9 cellular contexts compared by ENCODE assay signal in genomic region chr14:60166144-60166543, GRCh38.
DNase-seq lines count a peak whose midpoint lies in the region; ATAC-seq lines count a peak whose summit lies in the region.
"Had no signal": no experiment of that assay in that cellular context is flagged by ENCODE, and none has a peak within 500 bp of the region (broad histone marks: within the 10 kb centered on the region; RNA-seq: fewer than 3 reads in every experiment).

No MANE protein-coding gene starts in this region.

- peak; percentile 27 for ATAC-seq in stimulated activated effector memory CD8-positive, alpha-beta T cell treated with anti-CD3 and anti-CD28 coated beads, Interleukin-12 subunit alpha, Interleukin-12 subunit beta, amount 100 ng/mL, for 72 hours
- no peak for ATAC-seq in GM18867 (IDR thresholded peaks at IDR 0.05; ENCODE audit: unreplicated experiment)

- peaks cover 17% of the 10 kb centered on the region for H3K36me3 Mint-ChIP-seq in T-helper 2 cell treated with Interferon-gamma antibody and Interleukin-4, amounts not matched to agents 5 μg/mL and 100 μg/mL, for 36 hours (ENCODE audit: low read depth)
- peaks cover 27% of the 10 kb centered on the region for H3K36me3 Mint-ChIP-seq in stimulated activated effector memory CD8-positive, alpha-beta T cell treated with anti-CD3 and anti-CD28 coated beads, Interleukin-12 subunit alpha, Interleukin-12 subunit beta, amount 100 ng/mL, for 72 hours

- H3K27ac Mint-ChIP-seq in T-helper 2 cell treated with Interferon-gamma antibody and Interleukin-4, amounts not matched to agents 5 μg/mL and 100 μg/mL, for 36 hours = peak overlapping the region; percentile 88
- H3K27ac Mint-ChIP-seq in stimulated activated effector memory CD8-positive, alpha-beta T cell treated with anti-CD3 and anti-CD28 coated beads, Interleukin-12 subunit alpha, Interleukin-12 subunit beta, amount 100 ng/mL, for 72 hours = peak overlapping the region; percentile 96

- DNase-seq in DMS 273 (lab: John Stamatoyannopoulos, UW; ENCODE audit: unreplicated experiment) = peak; percentile 12
- DNase-seq in DMS 273 treated with DMSO at 0.1 percent for 48 hours (lab: John Stamatoyannopoulos, UW) = no peak
- no peak for DNase-seq in T-helper 2 cell treated with Interferon-gamma antibody and Interleukin-4, amounts not matched to agents 5 μg/mL and 100 μg/mL, for 36 hours (ENCODE audit: low spot score)
- DNase-seq in globus pallidus (ENCODE audit: low spot score) = peak; percentile 35
- DNase-seq in stimulated activated effector memory CD8-positive, alpha-beta T cell treated with anti-CD3 and anti-CD28 coated beads, Interleukin-12 subunit alpha, Interleukin-12 subunit beta, amount 100 ng/mL, for 72 hours (ENCODE audit: low spot score in 2 of 2) = no peak
- no peak for DNase-seq in stimulated activated CD4-positive, alpha-beta T cell treated with anti-CD3 and anti-CD28 coated beads, Interleukin-1b, Interleukin-23, amount 100 ng/mL, for 48 hours
- no peak for DNase-seq in cerebellar nuclear complex (lab: John Stamatoyannopoulos, UW)
- DNase-seq: NCI-H510A had no signal

- peaks cover 25% of the 10 kb centered on the region for H3K4me1 Mint-ChIP-seq in T-helper 2 cell treated with Interferon-gamma antibody and Interleukin-4, amounts not matched to agents 5 μg/mL and 100 μg/mL, for 36 hours (ENCODE audit: low read depth)
- peaks cover 30% of the 10 kb centered on the region for H3K4me1 Mint-ChIP-seq in stimulated activated effector memory CD8-positive, alpha-beta T cell treated with anti-CD3 and anti-CD28 coated beads, Interleukin-12 subunit alpha, Interleukin-12 subunit beta, amount 100 ng/mL, for 72 hours

- peak overlapping the region; percentile 76 for H3K4me3 Mint-ChIP-seq in T-helper 2 cell treated with Interferon-gamma antibody and Interleukin-4, amounts not matched to agents 5 μg/mL and 100 μg/mL, for 36 hours
- H3K4me3 Mint-ChIP-seq in stimulated activated effector memory CD8-positive, alpha-beta T cell treated with anti-CD3 and anti-CD28 coated beads, Interleukin-12 subunit alpha, Interleukin-12 subunit beta, amount 100 ng/mL, for 72 hours = peak overlapping the region; percentile 91

- no peaks in the 10 kb centered on the region for H3K9me3 Mint-ChIP-seq in T-helper 2 cell treated with Interferon-gamma antibody and Interleukin-4, amounts not matched to agents 5 μg/mL and 100 μg/mL, for 36 hours
- no peaks in the 10 kb centered on the region for H3K9me3 Mint-ChIP-seq in stimulated activated effector memory CD8-positive, alpha-beta T cell treated with anti-CD3 and anti-CD28 coated beads, Interleukin-12 subunit alpha, Interleukin-12 subunit beta, amount 100 ng/mL, for 72 hours

- H3K27me3 Mint-ChIP-seq in T-helper 2 cell treated with Interferon-gamma antibody and Interleukin-4, amounts not matched to agents 5 μg/mL and 100 μg/mL, for 36 hours (ENCODE audit: low read depth) = no peaks in the 10 kb centered on the region

Comparison
In these comparisons a context has a peak if more than half of its experiments do, and no peak if none do; other contexts are left out.
1. DNase-seq: peak in DMS 273 (single experiment) and globus pallidus (single experiment); none in DMS 273 treated with DMSO at 0.1 percent for 48 hours (single experiment), T-helper 2 cell treated with Interferon-gamma antibody and Interleukin-4, amounts not matched to agents 5 μg/mL and 100 μg/mL, for 36 hours (single experiment), stimulated activated effector memory CD8-positive, alpha-beta T cell treated with anti-CD3 and anti-CD28 coated beads, Interleukin-12 subunit alpha, Interleukin-12 subunit beta, amount 100 ng/mL, for 72 hours (0 of 2), stimulated activated CD4-positive, alpha-beta T cell treated with anti-CD3 and anti-CD28 coated beads, Interleukin-1b, Interleukin-23, amount 100 ng/mL, for 48 hours (single experiment) and cerebellar nuclear complex (0 of 2).